ENCODE assay signal across 19 cellular contexts in genomic region chr1:93778457-93778856, GRCh38.
"Had no signal": no experiment of that assay in that cellular context is flagged by ENCODE, and none has a peak within 500 bp of the region (broad histone marks: within the 10 kb centered on the region; RNA-seq: fewer than 3 reads in every experiment).

No MANE protein-coding gene starts in this region.

- ATAC-seq: effector memory CD8-positive, alpha-beta T cell; heart left ventricle; mucosa of descending colon; naive thymus-derived CD8-positive, alpha-beta T cell; sciatic nerve; stimulated activated memory B cell treated with anti-CD40 and anti-IgM and Interleukin-4, amounts not matched to agents 10 μg/mL and 1 μg/mL and 100 μg/mL, for 72 hours; stimulated activated naive CD8-positive, alpha-beta T cell treated with anti-CD3 and anti-CD28 coated beads, Interleukin-15, amount 100 ng/mL, for 72 hours; upper lobe of right lung had no signal

- H3K36me3 ChIP-seq: heart left ventricle, neutrophil, spleen, tibial nerve, upper lobe of right lung, vagina had no signal

- H3K4me1 Mint-ChIP-seq: naive thymus-derived CD8-positive, alpha-beta T cell; stimulated activated memory B cell treated with anti-CD40 and anti-IgM and Interleukin-4, amounts not matched to agents 10 μg/mL and 1 μg/mL and 100 μg/mL, for 72 hours; stimulated activated naive CD8-positive, alpha-beta T cell treated with anti-CD3 and anti-CD28 coated beads, Interleukin-15, amount 100 ng/mL, for 72 hours had no signal

- H3K4me1 ChIP-seq: spleen, testis, tibial nerve, upper lobe of right lung, vagina had no signal

- DNase-seq: effector memory CD8-positive, alpha-beta T cell; heart left ventricle; hippocampal formation; kidney glomerular epithelial cell; mucosa of descending colon; naive thymus-derived CD8-positive, alpha-beta T cell; spleen; stimulated activated CD4-positive, alpha-beta T cell treated with anti-CD3 and anti-CD28 coated beads, Interleukin-15, amount 100 ng/mL, for 24 hours; stimulated activated CD4-positive, alpha-beta T cell treated with anti-CD3 and anti-CD28 coated beads, Interleukin-1b, Interleukin-23, amount 100 ng/mL, for 48 hours; stimulated activated CD4-positive, alpha-beta T cell treated with anti-CD3 and anti-CD28 coated beads, Interleukin-4, amount 100 ng/mL, for 24 hours; stimulated activated naive CD8-positive, alpha-beta T cell treated with anti-CD3 and anti-CD28 coated beads, Interleukin-15, amount 100 ng/mL, for 72 hours; testis; upper lobe of right lung had no signal

- H3K9me3 Mint-ChIP-seq: dendritic cell treated with granulocyte-macrophage colony-stimulating factor and Interleukin-4, amounts not matched to agents 40 ng/mL and 50 ng/mL, for 4 days; effector memory CD8-positive, alpha-beta T cell; stimulated activated memory B cell treated with anti-CD40 and anti-IgM and Interleukin-4, amounts not matched to agents 10 μg/mL and 1 μg/mL and 100 μg/mL, for 72 hours had no signal

- H3K4me3 ChIP-seq: heart left ventricle, mucosa of descending colon, spleen, testis, tibial nerve, upper lobe of right lung, vagina had no signal

- H3K27ac ChIP-seq: neutrophil, spleen, testis, tibial nerve, upper lobe of right lung, vagina had no signal

- H3K4me3 Mint-ChIP-seq: dendritic cell treated with granulocyte-macrophage colony-stimulating factor and Interleukin-4, amounts not matched to agents 40 ng/mL and 50 ng/mL, for 4 days; effector memory CD8-positive, alpha-beta T cell; naive thymus-derived CD8-positive, alpha-beta T cell; stimulated activated memory B cell treated with anti-CD40 and anti-IgM and Interleukin-4, amounts not matched to agents 10 μg/mL and 1 μg/mL and 100 μg/mL, for 72 hours; stimulated activated naive CD8-positive, alpha-beta T cell treated with anti-CD3 and anti-CD28 coated beads, Interleukin-15, amount 100 ng/mL, for 72 hours had no signal

- H3K9me3 ChIP-seq: heart left ventricle, mucosa of descending colon, neutrophil, spleen, testis, tibial nerve, upper lobe of right lung, vagina had no signal

- H3K36me3 Mint-ChIP-seq: stimulated activated memory B cell treated with anti-CD40 and anti-IgM and Interleukin-4, amounts not matched to agents 10 μg/mL and 1 μg/mL and 100 μg/mL, for 72 hours had no signal

- H3K27me3 ChIP-seq: heart left ventricle, neutrophil, spleen, testis, tibial nerve, upper lobe of right lung, vagina had no signal

- H3K27me3 Mint-ChIP-seq: stimulated activated memory B cell treated with anti-CD40 and anti-IgM and Interleukin-4, amounts not matched to agents 10 μg/mL and 1 μg/mL and 100 μg/mL, for 72 hours; stimulated activated naive CD8-positive, alpha-beta T cell treated with anti-CD3 and anti-CD28 coated beads, Interleukin-15, amount 100 ng/mL, for 72 hours had no signal

- H3K27ac Mint-ChIP-seq: dendritic cell treated with granulocyte-macrophage colony-stimulating factor and Interleukin-4, amounts not matched to agents 40 ng/mL and 50 ng/mL, for 4 days; effector memory CD8-positive, alpha-beta T cell; naive thymus-derived CD8-positive, alpha-beta T cell; stimulated activated memory B cell treated with anti-CD40 and anti-IgM and Interleukin-4, amounts not matched to agents 10 μg/mL and 1 μg/mL and 100 μg/mL, for 72 hours had no signal
